1 cellular context compared by ENCODE assay signal in the genomic region with DNA sequence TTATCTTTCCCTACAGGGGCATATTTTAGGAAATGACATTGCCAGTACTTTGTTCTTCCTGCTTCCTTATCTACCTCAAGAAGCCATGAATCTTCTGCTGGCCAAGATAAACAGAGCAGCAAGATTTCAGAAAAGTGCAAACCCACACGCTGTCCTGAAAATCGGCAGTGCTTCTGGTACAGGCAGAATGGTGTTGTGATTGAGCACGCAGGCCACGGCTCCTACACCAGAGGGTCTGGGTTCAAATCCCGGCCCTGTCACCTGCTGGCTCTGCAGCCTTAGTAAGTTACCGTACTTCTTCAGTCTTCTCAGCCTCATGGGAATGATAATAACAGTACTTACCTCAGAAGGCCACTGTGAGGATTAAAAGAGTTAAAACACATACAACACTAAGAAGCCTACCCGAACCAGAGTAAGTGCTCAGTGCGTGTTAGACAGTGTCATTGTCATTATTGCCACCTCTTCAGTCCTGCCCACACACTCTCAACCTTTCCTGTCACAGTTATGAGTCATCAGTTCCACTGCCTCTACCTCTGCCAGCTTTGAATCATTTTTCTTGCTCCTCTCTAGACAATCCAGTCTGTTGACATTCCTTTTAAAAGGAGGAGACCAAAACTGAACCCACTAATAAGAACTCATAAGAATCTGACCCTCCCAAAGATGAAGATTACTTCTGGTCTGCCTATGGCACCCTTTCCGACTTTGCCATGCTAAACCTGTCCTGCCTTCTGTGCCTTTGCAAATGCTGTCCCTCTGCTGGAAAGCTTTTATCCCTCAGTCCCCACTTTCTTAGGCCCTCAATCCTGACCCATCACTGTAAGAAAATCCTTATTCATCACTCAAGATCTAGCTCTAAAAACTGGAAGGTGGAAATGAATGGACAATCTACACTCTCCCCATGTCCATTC.
TF ChIP-seq lines count a peak whose summit lies in the region.

No MANE protein-coding gene starts in this region.

TF ChIP-seq in GM12878, 131 proteins besides CTCF, POLR2A, EP300 and RAD21 (continued from another document):
- TF ChIP-seq, protein P1, sequence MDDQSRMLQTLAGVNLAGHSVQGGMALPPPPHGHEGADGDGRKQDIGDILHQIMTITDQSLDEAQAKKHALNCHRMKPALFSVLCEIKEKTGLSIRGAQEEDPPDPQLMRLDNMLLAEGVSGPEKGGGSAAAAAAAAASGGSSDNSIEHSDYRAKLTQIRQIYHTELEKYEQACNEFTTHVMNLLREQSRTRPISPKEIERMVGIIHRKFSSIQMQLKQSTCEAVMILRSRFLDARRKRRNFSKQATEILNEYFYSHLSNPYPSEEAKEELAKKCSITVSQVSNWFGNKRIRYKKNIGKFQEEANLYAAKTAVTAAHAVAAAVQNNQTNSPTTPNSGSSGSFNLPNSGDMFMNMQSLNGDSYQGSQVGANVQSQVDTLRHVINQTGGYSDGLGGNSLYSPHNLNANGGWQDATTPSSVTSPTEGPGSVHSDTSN (IDR thresholded peaks at IDR 0.05; ENCODE audit: insufficient replicate concordance, low read depth, low read length) = peak; percentile 33
- peak; percentile 76; the same call in 1 of the 2 replicates for TF ChIP-seq ZBED1 (IDR thresholded peaks at IDR 0.05; ENCODE audit: borderline replicate concordance)
- TF ChIP-seq NFIC (IDR thresholded peaks at IDR 0.05; ENCODE audit: low read depth, low read length) = peak; percentile 32; the same call in 1 of the 2 replicates
- TF ChIP-seq, protein P2, sequence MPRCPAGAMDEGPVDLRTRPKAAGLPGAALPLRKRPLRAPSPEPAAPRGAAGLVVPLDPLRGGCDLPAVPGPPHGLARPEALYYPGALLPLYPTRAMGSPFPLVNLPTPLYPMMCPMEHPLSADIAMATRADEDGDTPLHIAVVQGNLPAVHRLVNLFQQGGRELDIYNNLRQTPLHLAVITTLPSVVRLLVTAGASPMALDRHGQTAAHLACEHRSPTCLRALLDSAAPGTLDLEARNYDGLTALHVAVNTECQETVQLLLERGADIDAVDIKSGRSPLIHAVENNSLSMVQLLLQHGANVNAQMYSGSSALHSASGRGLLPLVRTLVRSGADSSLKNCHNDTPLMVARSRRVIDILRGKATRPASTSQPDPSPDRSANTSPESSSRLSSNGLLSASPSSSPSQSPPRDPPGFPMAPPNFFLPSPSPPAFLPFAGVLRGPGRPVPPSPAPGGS (IDR thresholded peaks at IDR 0.05; ENCODE audit: borderline replicate concordance, insufficient read depth, low read depth, low read length, poor library complexity, severe bottlenecking) = peak; percentile 39
- peak; percentile 81 to 87 for TF ChIP-seq IKZF2 (IDR thresholded peaks at IDR 0.05)
- peak; percentile 87 for TF ChIP-seq IKZF1 (conservative IDR thresholded peaks at IDR 0.05)
- TF ChIP-seq BACH1 (IDR thresholded peaks at IDR 0.05; ENCODE audit: borderline replicate concordance) = peak; percentile 88; the same call in 1 of the 2 replicates
- TF ChIP-seq NBN (IDR thresholded peaks at IDR 0.05) = peak; percentile 62; the same call in 1 of the 2 replicates
- TF ChIP-seq EGR1 (IDR thresholded peaks at IDR 0.05; ENCODE audit: borderline replicate concordance in 1 of 2, low read depth in 2 of 2, low read length in 2 of 2) = peak in 1 of 2 experiments; percentile 39; a peak in 1 of 3 replicates
- TF ChIP-seq CREM (IDR thresholded peaks at IDR 0.05; ENCODE audit: low read depth) = peak; percentile 73; the same call in 1 of the 2 replicates
- no peak for TF ChIP-seq RFX5 (IDR thresholded peaks at IDR 0.05; ENCODE audit: low read depth, low read length)
- no peak for TF ChIP-seq HDAC2 (IDR thresholded peaks at IDR 0.05)
- TF ChIP-seq, protein P3, sequence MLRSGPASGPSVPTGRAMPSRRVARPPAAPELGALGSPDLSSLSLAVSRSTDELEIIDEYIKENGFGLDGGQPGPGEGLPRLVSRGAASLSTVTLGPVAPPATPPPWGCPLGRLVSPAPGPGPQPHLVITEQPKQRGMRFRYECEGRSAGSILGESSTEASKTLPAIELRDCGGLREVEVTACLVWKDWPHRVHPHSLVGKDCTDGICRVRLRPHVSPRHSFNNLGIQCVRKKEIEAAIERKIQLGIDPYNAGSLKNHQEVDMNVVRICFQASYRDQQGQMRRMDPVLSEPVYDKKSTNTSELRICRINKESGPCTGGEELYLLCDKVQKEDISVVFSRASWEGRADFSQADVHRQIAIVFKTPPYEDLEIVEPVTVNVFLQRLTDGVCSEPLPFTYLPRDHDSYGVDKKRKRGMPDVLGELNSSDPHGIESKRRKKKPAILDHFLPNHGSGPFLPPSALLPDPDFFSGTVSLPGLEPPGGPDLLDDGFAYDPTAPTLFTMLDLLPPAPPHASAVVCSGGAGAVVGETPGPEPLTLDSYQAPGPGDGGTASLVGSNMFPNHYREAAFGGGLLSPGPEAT (IDR thresholded peaks at IDR 0.05; ENCODE audit: low read depth) = peak; percentile 54; the same call in 1 of the 2 replicates
- 0 out of 2 replicates have a peak, but pooled peaks have one; percentile 32 for TF ChIP-seq SMARCA5 (IDR thresholded peaks at IDR 0.05)
- TF ChIP-seq FOXM1 (IDR thresholded peaks at IDR 0.05; ENCODE audit: low read depth, low read length) = peak; percentile 39; the same call in 1 of the 2 replicates
- peak; percentile 95 for TF ChIP-seq DPF2 (IDR thresholded peaks at IDR 0.05)
- peak; percentile 49 to 65; a peak in 3 of 4 replicates for TF ChIP-seq BHLHE40 (IDR thresholded peaks at IDR 0.05; ENCODE audit: borderline replicate concordance in 1 of 2, low read depth in 2 of 2, low read length in 1 of 2)
- TF ChIP-seq ZNF217 (IDR thresholded peaks at IDR 0.05) = 0 out of 2 replicates have a peak, but pooled peaks have one; percentile 37
- TF ChIP-seq JUNB (IDR thresholded peaks at IDR 0.05) = peak; percentile 78
- peak; percentile 30; the same call in 1 of the 2 replicates for TF ChIP-seq MEF2A (IDR thresholded peaks at IDR 0.05; ENCODE audit: insufficient read depth, low read depth, low read length)
- TF ChIP-seq, protein P4, sequence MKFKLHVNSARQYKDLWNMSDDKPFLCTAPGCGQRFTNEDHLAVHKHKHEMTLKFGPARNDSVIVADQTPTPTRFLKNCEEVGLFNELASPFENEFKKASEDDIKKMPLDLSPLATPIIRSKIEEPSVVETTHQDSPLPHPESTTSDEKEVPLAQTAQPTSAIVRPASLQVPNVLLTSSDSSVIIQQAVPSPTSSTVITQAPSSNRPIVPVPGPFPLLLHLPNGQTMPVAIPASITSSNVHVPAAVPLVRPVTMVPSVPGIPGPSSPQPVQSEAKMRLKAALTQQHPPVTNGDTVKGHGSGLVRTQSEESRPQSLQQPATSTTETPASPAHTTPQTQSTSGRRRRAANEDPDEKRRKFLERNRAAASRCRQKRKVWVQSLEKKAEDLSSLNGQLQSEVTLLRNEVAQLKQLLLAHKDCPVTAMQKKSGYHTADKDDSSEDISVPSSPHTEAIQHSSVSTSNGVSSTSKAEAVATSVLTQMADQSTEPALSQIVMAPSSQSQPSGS (IDR thresholded peaks at IDR 0.05; ENCODE audit: low read length) = 0 out of 2 replicates have a peak, but pooled peaks have one; percentile 37
- no peak for TF ChIP-seq TBL1XR1 (IDR thresholded peaks at IDR 0.05; ENCODE audit: low read depth, low read length)
- peak; percentile 74; the same call in 1 of the 2 replicates for TF ChIP-seq PAX5 (IDR thresholded peaks at IDR 0.05; ENCODE audit: borderline replicate concordance, low read depth, low read length)
- no peak for TF ChIP-seq SUZ12 (IDR thresholded peaks at IDR 0.05; ENCODE audit: unreplicated experiment)
- TF ChIP-seq, protein P5, sequence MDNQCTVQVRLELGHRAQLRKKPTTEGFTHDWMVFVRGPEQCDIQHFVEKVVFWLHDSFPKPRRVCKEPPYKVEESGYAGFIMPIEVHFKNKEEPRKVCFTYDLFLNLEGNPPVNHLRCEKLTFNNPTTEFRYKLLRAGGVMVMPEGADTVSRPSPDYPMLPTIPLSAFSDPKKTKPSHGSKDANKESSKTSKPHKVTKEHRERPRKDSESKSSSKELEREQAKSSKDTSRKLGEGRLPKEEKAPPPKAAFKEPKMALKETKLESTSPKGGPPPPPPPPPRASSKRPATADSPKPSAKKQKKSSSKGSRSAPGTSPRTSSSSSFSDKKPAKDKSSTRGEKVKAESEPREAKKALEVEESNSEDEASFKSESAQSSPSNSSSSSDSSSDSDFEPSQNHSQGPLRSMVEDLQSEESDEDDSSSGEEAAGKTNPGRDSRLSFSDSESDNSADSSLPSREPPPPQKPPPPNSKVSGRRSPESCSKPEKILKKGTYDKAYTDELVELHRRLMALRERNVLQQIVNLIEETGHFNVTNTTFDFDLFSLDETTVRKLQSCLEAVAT (IDR thresholded peaks at IDR 0.05) = 0 out of 2 replicates have a peak, but pooled peaks have one; percentile 58
